9 cellular contexts compared by ENCODE assay signal in genomic region chr1:183567584-183567983, GRCh38. TPM values are rescaled to one million over a fixed set of nuclear protein-coding genes. Genes with fewer than 3 reads are reported as not detected.
A peak's percentile ranks its signal among the peaks of the same experiment; 100 is the strongest.
DNase-seq lines count a peak whose midpoint lies in the region; ATAC-seq and TF ChIP-seq lines count a peak whose summit lies in the region.
"Had no signal": no experiment of that assay in that cellular context is flagged by ENCODE, and none has a peak within 500 bp of the region (broad histone marks: within the 10 kb centered on the region; RNA-seq: fewer than 3 reads in every experiment).

No MANE protein-coding gene starts in this region.

- H3K9ac ChIP-seq in BLaER1 treated with 17β-estradiol and CSF1 and Interleukin-3, amounts not matched to agents 10 nM and 100 nM, result peak overlapping the region in 4 of 11 experiments; percentile 11 to 49 (median 30); a peak in 3 of 22 replicates

- H3K9me3 Mint-ChIP-seq in activated naive CD8-positive, alpha-beta T cell treated with anti-CD3 and anti-CD28 coated beads, Interleukin-2, amount 50 U/mL, for 24 hours, result no peaks in the 10 kb centered on the region
- no peaks in the 10 kb centered on the region for H3K9me3 Mint-ChIP-seq in natural killer cell

- peaks cover 0 to 100% (median 89%) of the 10 kb centered on the region in 11 experiments; a peak in 16 of 22 replicates for H3K36me3 ChIP-seq in BLaER1 treated with 17β-estradiol and CSF1 and Interleukin-3, amounts not matched to agents 10 nM and 100 nM
- no peaks in the 10 kb centered on the region for H3K36me3 ChIP-seq in prostate gland

- H3K4me1 Mint-ChIP-seq in activated naive CD8-positive, alpha-beta T cell treated with anti-CD3 and anti-CD28 coated beads, Interleukin-2, amount 50 U/mL, for 24 hours, result peaks cover 18% of the 10 kb centered on the region
- H3K4me1 Mint-ChIP-seq in natural killer cell, result peaks cover 0 to 4% of the 10 kb centered on the region in 2 donors

- H3K27ac ChIP-seq in BLaER1 treated with 17β-estradiol and CSF1 and Interleukin-3, amounts not matched to agents 10 nM and 100 nM, result peak overlapping the region in 9 of 11 experiments; percentile 3 to 67 (median 55); a peak in 15 of 22 replicates
- no peak overlapping the region for H3K27ac ChIP-seq in prostate gland

- TF ChIP-seq RAD21 in Ishikawa (IDR thresholded peaks at IDR 0.05; ENCODE audit: low read depth), result no peak

- H3K4me2 ChIP-seq in BLaER1 treated with 17β-estradiol and CSF1 and Interleukin-3, amounts not matched to agents 10 nM and 100 nM, result peak overlapping the region; percentile 41 to 88 (median 65)

- no peak overlapping the region for H3K4me3 ChIP-seq in BLaER1 treated with 17β-estradiol and CSF1 and Interleukin-3, amounts not matched to agents 10 nM and 100 nM
- H3K4me3 ChIP-seq in prostate gland, result no peak overlapping the region
- H3K4me3 ChIP-seq: skin epidermis had no signal

- H3K36me3 Mint-ChIP-seq in activated naive CD8-positive, alpha-beta T cell treated with anti-CD3 and anti-CD28 coated beads, Interleukin-2, amount 50 U/mL, for 24 hours (ENCODE audit: low read depth), result no peaks in the 10 kb centered on the region
- H3K36me3 Mint-ChIP-seq in natural killer cell, result no peaks in the 10 kb centered on the region

- H3K9me3 ChIP-seq in BLaER1 treated with 17β-estradiol and CSF1 and Interleukin-3, amounts not matched to agents 10 nM and 100 nM (replicated peaks in 1 of 11), result no peaks in the 10 kb centered on the region
- H3K9me3 ChIP-seq in prostate gland, result no peaks in the 10 kb centered on the region

- TF ChIP-seq POLR2A in prostate gland (IDR thresholded peaks at IDR 0.05), result no peak

- no peaks in the 10 kb centered on the region for H3K27me3 ChIP-seq in BLaER1 treated with 17β-estradiol and CSF1 and Interleukin-3, amounts not matched to agents 10 nM and 100 nM
- H3K27me3 ChIP-seq in prostate gland (replicated peaks; ENCODE audit: insufficient read depth), result no peaks in the 10 kb centered on the region

- DNase-seq in activated naive CD8-positive, alpha-beta T cell treated with anti-CD3 and anti-CD28 coated beads, Interleukin-2, amount 50 U/mL, for 24 hours, result no peak
- DNase-seq in natural killer cell (no peak), prostate gland (ENCODE audit: low spot score) (no peak), NOMO-1 (lab: John Stamatoyannopoulos, UW; ENCODE audit: unreplicated experiment in 2 of 2) (no peak)

- H3K27me3 Mint-ChIP-seq in activated naive CD8-positive, alpha-beta T cell treated with anti-CD3 and anti-CD28 coated beads, Interleukin-2, amount 50 U/mL, for 24 hours, result no peaks in the 10 kb centered on the region
- peaks cover 0 to 5% of the 10 kb centered on the region in 2 donors for H3K27me3 Mint-ChIP-seq in natural killer cell (ENCODE audit: low read depth in 2 of 2)

- H3K4me1 ChIP-seq in BLaER1 treated with 17β-estradiol and CSF1 and Interleukin-3, amounts not matched to agents 10 nM and 100 nM, result peaks cover 24 to 62% (median 44%) of the 10 kb centered on the region in 10 experiments
- no peaks in the 10 kb centered on the region for H3K4me1 ChIP-seq in prostate gland (replicated peaks)

- peak; percentile 59 for ATAC-seq in GM19035 (IDR thresholded peaks at IDR 0.05; ENCODE audit: unreplicated experiment)
- peak; percentile 42 for ATAC-seq in activated naive CD8-positive, alpha-beta T cell treated with anti-CD3 and anti-CD28 coated beads, Interleukin-2, amount 50 U/mL, for 24 hours
- peak in 2 of 3 donors; percentile 36 to 70 for ATAC-seq in natural killer cell
- no peak for ATAC-seq in HG02938 (IDR thresholded peaks at IDR 0.05; ENCODE audit: unreplicated experiment)

- TF ChIP-seq EP300 in Ishikawa (IDR thresholded peaks at IDR 0.05; ENCODE audit: borderline replicate concordance), result no peak

- intact Hi-C loops in natural killer cell (cut with micrococcal nuclease) (no loop called here), prostate gland (cut with DNase I) (no loop called here)

- TF ChIP-seq CTCF in natural killer cell (IDR thresholded peaks at IDR 0.05) (no peak), prostate gland (IDR thresholded peaks at IDR 0.05) (no peak)

- no peak overlapping the region for H3K4me3 Mint-ChIP-seq in activated naive CD8-positive, alpha-beta T cell treated with anti-CD3 and anti-CD28 coated beads, Interleukin-2, amount 50 U/mL, for 24 hours
- no peak overlapping the region for H3K4me3 Mint-ChIP-seq in natural killer cell

- WGBS in prostate gland, result 57% methylated on average over 5 of the region's 5 CpGs

- H3K27ac Mint-ChIP-seq in activated naive CD8-positive, alpha-beta T cell treated with anti-CD3 and anti-CD28 coated beads, Interleukin-2, amount 50 U/mL, for 24 hours, result no peak overlapping the region
- H3K27ac Mint-ChIP-seq in natural killer cell, result no peak overlapping the region

- H4K20me1 ChIP-seq in BLaER1 treated with 17β-estradiol and CSF1 and Interleukin-3, amounts not matched to agents 10 nM and 100 nM, result peaks cover 0 to 70% (median 0%) of the 10 kb centered on the region in 11 experiments; a peak in 5 of 22 replicates

TF ChIP-seq in Ishikawa, 13 proteins besides CTCF, POLR2A, EP300 and RAD21:
- no peak for TF ChIP-seq CREB1 (IDR thresholded peaks at IDR 0.05; ENCODE audit: low read depth)
- TF ChIP-seq USF1 (IDR thresholded peaks at IDR 0.05), result peak; percentile 85
- TF ChIP-seq NFIC (IDR thresholded peaks at IDR 0.05), result peak; percentile 65
- TF ChIP-seq TEAD4 (IDR thresholded peaks at IDR 0.05), result no peak
- TF ChIP-seq ZBTB7A (IDR thresholded peaks at IDR 0.05; ENCODE audit: low read depth), result no peak
- TF ChIP-seq TCF12 (IDR thresholded peaks at IDR 0.05; ENCODE audit: low read depth), result no peak
- no peak for TF ChIP-seq YY1 (IDR thresholded peaks at IDR 0.05; ENCODE audit: low read depth)
- TF ChIP-seq CEBPB (IDR thresholded peaks at IDR 0.05), result no peak
- TF ChIP-seq, protein P1, sequence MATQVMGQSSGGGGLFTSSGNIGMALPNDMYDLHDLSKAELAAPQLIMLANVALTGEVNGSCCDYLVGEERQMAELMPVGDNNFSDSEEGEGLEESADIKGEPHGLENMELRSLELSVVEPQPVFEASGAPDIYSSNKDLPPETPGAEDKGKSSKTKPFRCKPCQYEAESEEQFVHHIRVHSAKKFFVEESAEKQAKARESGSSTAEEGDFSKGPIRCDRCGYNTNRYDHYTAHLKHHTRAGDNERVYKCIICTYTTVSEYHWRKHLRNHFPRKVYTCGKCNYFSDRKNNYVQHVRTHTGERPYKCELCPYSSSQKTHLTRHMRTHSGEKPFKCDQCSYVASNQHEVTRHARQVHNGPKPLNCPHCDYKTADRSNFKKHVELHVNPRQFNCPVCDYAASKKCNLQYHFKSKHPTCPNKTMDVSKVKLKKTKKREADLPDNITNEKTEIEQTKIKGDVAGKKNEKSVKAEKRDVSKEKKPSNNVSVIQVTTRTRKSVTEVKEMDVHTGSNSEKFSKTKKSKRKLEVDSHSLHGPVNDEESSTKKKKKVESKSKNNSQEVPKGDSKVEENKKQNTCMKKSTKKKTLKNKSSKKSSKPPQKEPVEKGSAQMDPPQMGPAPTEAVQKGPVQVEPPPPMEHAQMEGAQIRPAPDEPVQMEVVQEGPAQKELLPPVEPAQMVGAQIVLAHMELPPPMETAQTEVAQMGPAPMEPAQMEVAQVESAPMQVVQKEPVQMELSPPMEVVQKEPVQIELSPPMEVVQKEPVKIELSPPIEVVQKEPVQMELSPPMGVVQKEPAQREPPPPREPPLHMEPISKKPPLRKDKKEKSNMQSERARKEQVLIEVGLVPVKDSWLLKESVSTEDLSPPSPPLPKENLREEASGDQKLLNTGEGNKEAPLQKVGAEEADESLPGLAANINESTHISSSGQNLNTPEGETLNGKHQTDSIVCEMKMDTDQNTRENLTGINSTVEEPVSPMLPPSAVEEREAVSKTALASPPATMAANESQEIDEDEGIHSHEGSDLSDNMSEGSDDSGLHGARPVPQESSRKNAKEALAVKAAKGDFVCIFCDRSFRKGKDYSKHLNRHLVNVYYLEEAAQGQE (IDR thresholded peaks at IDR 0.05; ENCODE audit: low read depth), result no peak

RNA-seq across cellular contexts. Expression of gene NCF2, which starts 22.7 kb away (rescaled TPM):
- 10 to 100 TPM; 10.4 to 21.7 (median 14.8) TPM for total RNA-seq in natural killer cell
- total RNA-seq in prostate gland, result 1 to 10 TPM; 2.1 to 5.6 TPM

Comparison
In these comparisons a context has a peak if more than half of its experiments do, and no peak if none do; other contexts are left out.
1. H3K27ac ChIP-seq: peak in BLaER1 treated with 17β-estradiol and CSF1 and Interleukin-3, amounts not matched to agents 10 nM and 100 nM (9 of 11); none in prostate gland (0 of 2).